ENCODE assay signal across 8 cellular contexts in the genomic region with DNA sequence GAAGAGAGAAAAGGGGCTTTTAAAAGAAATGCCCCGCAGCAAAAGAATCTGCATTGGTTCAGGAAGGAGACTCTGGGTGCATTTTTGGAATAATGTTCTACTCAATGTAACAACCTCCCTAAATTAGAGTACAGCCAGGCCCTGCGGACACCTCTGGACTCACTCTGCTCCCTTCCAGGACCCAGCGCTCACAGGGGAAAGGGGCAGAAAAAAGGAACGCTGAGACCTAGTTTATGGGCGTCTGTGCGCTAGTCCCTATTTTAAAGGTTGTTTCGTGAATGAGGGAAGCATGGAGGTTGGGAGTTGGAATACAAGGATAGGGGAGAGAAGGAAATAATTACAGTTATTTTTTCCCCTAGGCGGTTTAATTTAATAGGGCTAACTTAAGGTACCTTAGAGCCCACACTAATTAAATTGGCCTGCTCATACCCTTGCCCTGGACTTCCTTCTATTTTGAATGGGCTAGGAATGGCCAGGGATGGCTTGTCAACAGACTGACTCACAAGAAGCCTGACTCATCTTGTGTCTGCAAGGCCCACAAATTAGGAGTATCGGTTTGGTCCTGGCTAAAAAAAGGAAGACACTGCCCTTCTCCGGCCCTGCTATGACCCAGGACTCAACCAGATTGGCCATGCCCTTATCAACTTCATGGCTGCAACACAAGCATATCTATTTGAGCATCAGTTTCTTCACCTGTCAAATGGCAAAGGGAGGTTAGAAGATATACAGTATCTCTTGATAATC. TPM values are rescaled to one million over a fixed set of nuclear protein-coding genes. Genes with fewer than 3 reads are reported as not detected.
DNase-seq lines count a peak whose midpoint lies in the region; ATAC-seq and TF ChIP-seq lines count a peak whose summit lies in the region.

No MANE protein-coding gene starts in this region.

- H3K4me1 Mint-ChIP-seq in activated T-helper 1 cell treated with anti-CD3 and anti-CD28 coated beads, Interleukin-12 subunit alpha, Interleukin-12 subunit beta, Interleukin-2, Interleukin-4 antibody, amounts not matched to agents 30 ng/mL and 10 ng/mL and 1 ng/mL, durations not matched to agents 14 hours and 24 hours and 36 hours (ENCODE audit: low read depth): peaks cover 60% of the 10 kb centered on the region

- H3K4me3 Mint-ChIP-seq in activated T-helper 1 cell treated with anti-CD3 and anti-CD28 coated beads, Interleukin-12 subunit alpha, Interleukin-12 subunit beta, Interleukin-2, Interleukin-4 antibody, amounts not matched to agents 30 ng/mL and 10 ng/mL and 1 ng/mL, durations not matched to agents 14 hours and 24 hours and 36 hours: peak overlapping the region; percentile 86

- peak overlapping the region; percentile 86; the same call in 1 of the 2 replicates for H3K4me3 ChIP-seq in BLaER1
- peak overlapping the region; percentile 11 for H3K4me3 ChIP-seq in right cardiac atrium (ENCODE audit: low read length)
- H3K4me3 ChIP-seq in sigmoid colon: peak overlapping the region in 2 of 4 donors; percentile 5 to 10

- H4K20me1 ChIP-seq in BLaER1: peaks cover 23% of the 10 kb centered on the region

- peak overlapping the region; percentile 98 for H3K4me2 ChIP-seq in BLaER1

- peaks cover 4% of the 10 kb centered on the region for H3K36me3 ChIP-seq in BLaER1
- H3K36me3 ChIP-seq in sigmoid colon: no peaks in the 10 kb centered on the region

- intact Hi-C loops in activated T-helper 1 cell treated with anti-CD3 and anti-CD28 coated beads, Interleukin-12 subunit alpha, Interleukin-12 subunit beta, Interleukin-2, Interleukin-4 antibody, amounts not matched to agents 30 ng/mL and 10 ng/mL and 1 ng/mL, durations not matched to agents 14 hours and 24 hours and 36 hours (cut with micrococcal nuclease): loop anchor here (1.0 to 10.0 kb wide), 17 partner anchors 9 to 1853 kb away; a partner anchor contains a TSS
- intact Hi-C loops in right cardiac atrium (cut with DNase I) (loop anchor here (1.0 to 10.0 kb wide), 10 partner anchors 73 to 286 kb away; a partner anchor contains a TSS), sigmoid colon (cut with DNase I) (loop anchor here (1.0 to 5.0 kb wide), 5 partner anchors 80 to 355 kb away; a partner anchor contains a TSS)

- H3K27me3 Mint-ChIP-seq in activated T-helper 1 cell treated with anti-CD3 and anti-CD28 coated beads, Interleukin-12 subunit alpha, Interleukin-12 subunit beta, Interleukin-2, Interleukin-4 antibody, amounts not matched to agents 30 ng/mL and 10 ng/mL and 1 ng/mL, durations not matched to agents 14 hours and 24 hours and 36 hours (ENCODE audit: insufficient read depth): no peaks in the 10 kb centered on the region

- ATAC-seq in right cardiac atrium (no peak), GM19463 (IDR thresholded peaks at IDR 0.05; ENCODE audit: unreplicated experiment) (no peak)

- WGBS in right cardiac atrium: 54% methylated on average over 10 of the region's 10 CpGs
- WGBS in sigmoid colon, 2 donors: 44 to 54% methylated on average over 10 of the region's 10 CpGs

- H3K4me1 ChIP-seq in BLaER1: peaks cover 50% of the 10 kb centered on the region
- H3K4me1 ChIP-seq in right cardiac atrium (ENCODE audit: control insufficient read depth, insufficient read depth, low read length): peaks cover 8% of the 10 kb centered on the region
- peaks cover 0 to 46% (median 35%) of the 10 kb centered on the region in 4 donors for H3K4me1 ChIP-seq in sigmoid colon

- H3K9me3 ChIP-seq in BLaER1: no peaks in the 10 kb centered on the region
- H3K9me3 ChIP-seq in right cardiac atrium (ENCODE audit: control insufficient read depth, low read length): no peaks in the 10 kb centered on the region
- H3K9me3 ChIP-seq in sigmoid colon: no peaks in the 10 kb centered on the region

- no peak for TF ChIP-seq CTCF in sigmoid colon (IDR thresholded peaks at IDR 0.05)

- TF ChIP-seq EP300 in sigmoid colon (IDR thresholded peaks at IDR 0.05): no peak

- no peak for TF ChIP-seq POLR2A in sigmoid colon (IDR thresholded peaks at IDR 0.05)

- H3K27ac ChIP-seq in BLaER1 (peak overlapping the region; percentile 85), right cardiac atrium (ENCODE audit: low read length) (peak overlapping the region; percentile 97), sigmoid colon (peak overlapping the region; percentile 96 to 100 (median 98))

- peaks cover 17% of the 10 kb centered on the region for H3K36me3 Mint-ChIP-seq in activated T-helper 1 cell treated with anti-CD3 and anti-CD28 coated beads, Interleukin-12 subunit alpha, Interleukin-12 subunit beta, Interleukin-2, Interleukin-4 antibody, amounts not matched to agents 30 ng/mL and 10 ng/mL and 1 ng/mL, durations not matched to agents 14 hours and 24 hours and 36 hours (ENCODE audit: low read depth)

- H3K9me3 Mint-ChIP-seq in activated T-helper 1 cell treated with anti-CD3 and anti-CD28 coated beads, Interleukin-12 subunit alpha, Interleukin-12 subunit beta, Interleukin-2, Interleukin-4 antibody, amounts not matched to agents 30 ng/mL and 10 ng/mL and 1 ng/mL, durations not matched to agents 14 hours and 24 hours and 36 hours: no peaks in the 10 kb centered on the region

- H3K9ac ChIP-seq in BLaER1: peak overlapping the region; percentile 49; the same call in 1 of the 2 replicates

- peak; percentile 91 for DNase-seq in HPDE6-E6E7 (ENCODE audit: extremely low spot score)
- no peak for DNase-seq in activated T-helper 1 cell treated with anti-CD3 and anti-CD28 coated beads, Interleukin-12 subunit alpha, Interleukin-12 subunit beta, Interleukin-2, Interleukin-4 antibody, amounts not matched to agents 30 ng/mL and 10 ng/mL and 1 ng/mL, durations not matched to agents 14 hours and 24 hours and 36 hours (ENCODE audit: low spot score)
- no peak for DNase-seq in right cardiac atrium
- no peak for DNase-seq in sigmoid colon
- DNase-seq in NCI-H2081 (lab: John Stamatoyannopoulos, UW): no peak
- no peak for DNase-seq in activated gamma-delta T cell treated with Interleukin-2 at 50 U/mL for 16 hours

- H3K27me3 ChIP-seq in BLaER1: no peaks in the 10 kb centered on the region
- H3K27me3 ChIP-seq in right cardiac atrium (ENCODE audit: control insufficient read depth, insufficient read depth): no peaks in the 10 kb centered on the region
- H3K27me3 ChIP-seq in sigmoid colon: no peaks in the 10 kb centered on the region

- peak overlapping the region; percentile 83 for H3K27ac Mint-ChIP-seq in activated T-helper 1 cell treated with anti-CD3 and anti-CD28 coated beads, Interleukin-12 subunit alpha, Interleukin-12 subunit beta, Interleukin-2, Interleukin-4 antibody, amounts not matched to agents 30 ng/mL and 10 ng/mL and 1 ng/mL, durations not matched to agents 14 hours and 24 hours and 36 hours

RNA-seq across cellular contexts. Expression of a gene that starts 1.9 kb away (rescaled TPM):
- total RNA-seq in activated T-helper 1 cell treated with anti-CD3 and anti-CD28 coated beads, Interleukin-12 subunit alpha, Interleukin-12 subunit beta, Interleukin-2, Interleukin-4 antibody, amounts not matched to agents 30 ng/mL and 10 ng/mL and 1 ng/mL, durations not matched to agents 14 hours and 24 hours and 36 hours: 98.0 and 110 TPM in 2 replicates
- total RNA-seq in right cardiac atrium (10 to 100 TPM; 25.4 to 55.8 (median 35.8) TPM), sigmoid colon (10 to 100 TPM; 27.4 to 38.5 (median 34.8) TPM)
- polyA plus RNA-seq in right cardiac atrium (32.5 TPM), sigmoid colon (10 to 100 TPM; 40.1 to 62.5 (median 41.8) TPM)
